8 cellular contexts compared by ENCODE assay signal in genomic region chr2:68466361-68466777, GRCh38. TPM values are rescaled to one million over a fixed set of nuclear protein-coding genes. Genes with fewer than 3 reads are reported as not detected.
A peak's percentile ranks its signal among the peaks of the same experiment; 100 is the strongest.
DNase-seq lines count a peak whose midpoint lies in the region; ATAC-seq, FAIRE-seq and TF ChIP-seq lines count a peak whose summit lies in the region.

No MANE protein-coding gene starts in this region.

- no peaks in the 10 kb centered on the region for H3K9me3 ChIP-seq in A549

- no peak for TF ChIP-seq POLR2A in A549 (IDR thresholded peaks at IDR 0.05; ENCODE audit: low read length)

- TF ChIP-seq CTCF in A549 (IDR thresholded peaks at IDR 0.05) (peak; percentile 26; the same call in 1 of the 3 replicates), HFFc6 (IDR thresholded peaks at IDR 0.05) (peak; percentile 57), VCaP (conservative IDR thresholded peaks at IDR 0.05) (peak; percentile 54)

- peak; percentile 26 to 28 for DNase-seq in A549 (ENCODE audit: low read depth in 1 of 2, low spot score in 1 of 2)
- peak; percentile 64 for DNase-seq in HFFc6
- peak in 1 of 2 donors; percentile 43 for DNase-seq in central memory CD8-positive, alpha-beta T cell (ENCODE audit: low spot score in 2 of 2)
- DNase-seq in lung microvascular endothelial cell (ENCODE audit: low read depth in 2 of 2) = peak; percentile 22 to 35
- DNase-seq in stimulated activated CD8-positive, alpha-beta memory T cell treated with anti-CD3 and anti-CD28 coated beads, Interleukin-4, amount 100 ng/mL, for 24 hours (ENCODE audit: low read depth) = peak; percentile 34
- DNase-seq in NCI-H524 treated with DMSO at 0.1 percent for 48 hours (lab: John Stamatoyannopoulos, UW) = no peak
- no peak for DNase-seq in mucosa of gallbladder (ENCODE audit: low spot score)

- no peaks in the 10 kb centered on the region for H3K36me3 Mint-ChIP-seq in HFFc6 (ENCODE audit: low read depth)
- peaks cover 17% of the 10 kb centered on the region for H3K36me3 Mint-ChIP-seq in central memory CD8-positive, alpha-beta T cell (ENCODE audit: insufficient read depth)

- H3K4me1 Mint-ChIP-seq in HFFc6 (ENCODE audit: low read depth) = peaks cover 42% of the 10 kb centered on the region
- peaks cover 44% of the 10 kb centered on the region for H3K4me1 Mint-ChIP-seq in central memory CD8-positive, alpha-beta T cell

- H3K4me2 ChIP-seq in A549 = peak overlapping the region; percentile 92

- WGBS in A549 (ENCODE audit: missing lambda C conversion rate) = 22% methylated on average over 11 of the region's 11 CpGs

- H3K4me3 ChIP-seq in A549 = peak overlapping the region; percentile 78

- POLR2A ChIA-PET in A549 (lab: Yijun Ruan, JAX) = no interaction called here

- H3K27ac Mint-ChIP-seq in HFFc6 = peak overlapping the region; percentile 91
- peak overlapping the region; percentile 96 for H3K27ac Mint-ChIP-seq in central memory CD8-positive, alpha-beta T cell (ENCODE audit: low read depth)

- H3K27ac ChIP-seq in A549 (peak overlapping the region; percentile 62 to 83), VCaP (peak overlapping the region; percentile 76; the same call in 1 of the 2 replicates)

- TF ChIP-seq RAD21 in A549 (conservative IDR thresholded peaks at IDR 0.05 in 1 of 2, IDR thresholded peaks at IDR 0.05 in 1 of 2) = no peak

- FAIRE-seq in A549 (lab: Jason Lieb, UNC) = no peak

- CTCF ChIA-PET in A549 (lab: Yijun Ruan, JAX) = interaction anchor here (0.7 to 7.1 kb wide), 11 partner anchors 10 to 459 kb away, joined by 3 to 87 read pairs (median 4); no protein-coding TSS in a partner anchor

- H3K9me3 Mint-ChIP-seq in HFFc6 = no peaks in the 10 kb centered on the region
- H3K9me3 Mint-ChIP-seq in central memory CD8-positive, alpha-beta T cell = no peaks in the 10 kb centered on the region

- no peak for TF ChIP-seq EP300 in A549 (IDR thresholded peaks at IDR 0.05)

- H3K27me3 Mint-ChIP-seq in HFFc6 (ENCODE audit: insufficient read depth) = no peaks in the 10 kb centered on the region; the same call in 1 of the 2 replicates
- no peaks in the 10 kb centered on the region for H3K27me3 Mint-ChIP-seq in central memory CD8-positive, alpha-beta T cell

- peak; percentile 5 to 23; a peak in 4 of 6 replicates for ATAC-seq in A549
- peak; percentile 22 for ATAC-seq in central memory CD8-positive, alpha-beta T cell (replicated peaks; ENCODE audit: extremely low read depth, poor library complexity, severe bottlenecking)

- H3K4me3 Mint-ChIP-seq in HFFc6 = peak overlapping the region; percentile 99
- H3K4me3 Mint-ChIP-seq in central memory CD8-positive, alpha-beta T cell = peak overlapping the region; percentile 96

- peaks cover 22% of the 10 kb centered on the region for H3K4me1 ChIP-seq in A549

TF ChIP-seq in A549, 52 proteins besides CTCF, POLR2A, EP300 and RAD21:
- TF ChIP-seq CBX2 (IDR thresholded peaks at IDR 0.05; ENCODE audit: borderline replicate concordance, low read depth) (no peak), FOXS1 (CRISPR knock-in tag; IDR thresholded peaks at IDR 0.05) (no peak)

RNA-seq across cellular contexts. Expression of gene FBXO48, which starts 0.7 kb away (rescaled TPM):
- 1.4 and 2.1 TPM in 2 replicates for polyA plus RNA-seq in A549 (2011; rRNA removed)
- polyA plus RNA-seq in A549 (2012; cell fraction: cytosol; rRNA removed) = 0.26 and 0.35 TPM in 2 replicates
- 0.19 and 0.40 TPM in 2 replicates for polyA plus RNA-seq in A549 (2012; cell fraction: nucleus; rRNA removed)
- polyA plus RNA-seq in A549 (2017; fragmentation: RNase III; extraction: RNeasy Plus Mini Kit Qiagen cat#74134 plus additional on column Dnase treatment) = 0.72 to 0.81 TPM (median 0.74 TPM) in 3 replicates
- 0.63 and 0.70 TPM in 2 replicates for polyA minus RNA-seq in A549 (2011; rRNA and poly(A)+ RNA removed)
- total RNA-seq in HFFc6 (2021; fragmentation: NEBNext Ultra II Directional; extraction: Animal tissue kit (Norgen Biotek cat#: 25700)) = under 1 TPM; 0.40 to 0.85 (median 0.72) TPM
- total RNA-seq in lung microvascular endothelial cell = 0.20 and 0.22 TPM in 2 replicates
- 1.7 TPM for total RNA-seq in mucosa of gallbladder

RNA-seq across cellular contexts. Expression of gene APLF, which starts 1.0 kb away (rescaled TPM):
- polyA plus RNA-seq in A549 (2011; rRNA removed) = 2.1 and 2.8 TPM in 2 replicates
- 0.41 and 0.45 TPM in 2 replicates for polyA plus RNA-seq in A549 (2012; cell fraction: cytosol; rRNA removed)
- 0.25 and 0.39 TPM in 2 replicates for polyA plus RNA-seq in A549 (2012; cell fraction: nucleus; rRNA removed)
- 1.5 to 1.8 TPM (median 1.5 TPM) in 3 replicates for polyA plus RNA-seq in A549 (2017; fragmentation: RNase III; extraction: RNeasy Plus Mini Kit Qiagen cat#74134 plus additional on column Dnase treatment)
- polyA minus RNA-seq in A549 (2011; rRNA and poly(A)+ RNA removed) = 3.3 and 4.1 TPM in 2 replicates
- total RNA-seq in HFFc6 (2021; fragmentation: NEBNext Ultra II Directional; extraction: Animal tissue kit (Norgen Biotek cat#: 25700)) = 1 to 10 TPM; 1.3 to 1.8 (median 1.5) TPM
- total RNA-seq in lung microvascular endothelial cell = 3.3 and 13.3 TPM in 2 replicates
- total RNA-seq in mucosa of gallbladder = 3.5 TPM

Comparison
In these comparisons a context has a peak if more than half of its experiments do, and no peak if none do; other contexts are left out.
1. DNase-seq: peak in A549 (2 of 2), HFFc6 (single experiment), lung microvascular endothelial cell (2 of 2) and stimulated activated CD8-positive, alpha-beta memory T cell treated with anti-CD3 and anti-CD28 coated beads, Interleukin-4, amount 100 ng/mL, for 24 hours (single experiment); none in NCI-H524 treated with DMSO at 0.1 percent for 48 hours (single experiment) and mucosa of gallbladder (single experiment).
2. Peak in every context shown above with its lines, with median percentiles within 50 percentile points of each other: CTCF ChIP-seq.